8 cellular contexts compared by ENCODE assay signal in the genomic region with DNA sequence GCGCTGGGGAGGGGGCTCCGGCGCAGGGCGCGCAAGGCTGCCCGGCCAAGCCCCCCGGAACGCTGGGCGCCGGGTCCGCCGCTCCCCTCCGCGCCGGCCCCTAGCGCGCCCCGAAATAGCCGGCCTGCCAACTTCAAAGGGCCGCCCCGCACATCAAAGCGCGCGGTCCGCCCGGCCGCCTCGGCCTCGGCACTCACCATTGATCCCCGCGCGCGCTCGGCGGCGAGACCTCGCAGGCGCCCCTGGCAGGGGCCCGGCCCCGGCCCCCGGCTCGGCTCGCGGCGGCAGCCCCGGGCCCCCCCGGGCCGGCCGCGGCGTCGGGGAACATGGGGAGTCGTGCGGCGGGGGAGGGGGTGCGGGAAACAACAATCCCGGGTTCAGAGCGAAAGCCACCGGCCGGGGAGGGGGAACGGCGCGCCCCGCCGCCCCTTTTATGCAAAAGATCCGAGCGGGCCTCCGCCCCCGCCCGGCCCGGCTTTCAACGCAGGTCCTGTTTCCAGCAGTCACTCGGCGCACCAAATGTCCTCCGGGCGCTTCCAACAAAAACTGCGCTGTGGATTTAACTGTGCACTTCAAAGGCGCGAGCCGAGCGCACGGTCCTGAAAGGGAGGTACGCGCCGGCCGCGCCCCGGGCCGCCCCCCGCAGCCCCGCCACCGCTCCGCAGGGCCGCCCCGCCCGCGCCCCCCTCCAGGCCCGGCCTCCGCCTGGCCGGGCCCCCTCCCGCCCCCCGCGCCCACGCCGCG. TPM values are rescaled to one million over a fixed set of nuclear protein-coding genes. Genes with fewer than 3 reads are reported as not detected.
DNase-seq lines count a peak whose midpoint lies in the region; ATAC-seq and TF ChIP-seq lines count a peak whose summit lies in the region.

No MANE protein-coding gene starts in this region.

- H3K9me3 ChIP-seq in gastroesophageal sphincter = no peaks in the 10 kb centered on the region
- H3K9me3 ChIP-seq in neuronal stem cell (replicated peaks in 1 of 2; ENCODE audit: control insufficient read depth in 2 of 2, insufficient read depth in 1 of 2, low read depth in 1 of 2, low read length in 2 of 2) = no peaks in the 10 kb centered on the region
- no peaks in the 10 kb centered on the region for H3K9me3 ChIP-seq in stomach

- H4K91ac ChIP-seq in neuronal stem cell (ENCODE audit: low read depth, low read length, poor library complexity) = no peak overlapping the region

- no peak overlapping the region for H4K8ac ChIP-seq in neuronal stem cell (ENCODE audit: low read depth, low read length)

- no peak overlapping the region for H3K4me3 Mint-ChIP-seq in activated naive CD4-positive, alpha-beta T cell treated with anti-CD3 and anti-CD28 coated beads, Interleukin-2, amount 10 ng/mL, durations not matched to agents 7 days and 5 days

- no CpG with 5 or more reads among the region's 106 CpGs for WGBS in gastroesophageal sphincter (ENCODE audit: low coverage in 1 of 2), 2 donors
- no CpG with 5 or more reads among the region's 106 CpGs for WGBS in neuronal stem cell (ENCODE audit: extremely low coverage in 2 of 2, insufficient read length in 2 of 2, insufficient replicate concordance in 1 of 2), 2 donors
- WGBS in stomach, 5 donors = 0 to 1% (median 1%) methylated on average over 19 to 106 of the region's 106 CpGs

- H3K14ac ChIP-seq in neuronal stem cell (ENCODE audit: low read length) = no peak overlapping the region

- peak overlapping the region; percentile 66 for H3K9ac ChIP-seq in neuronal stem cell (ENCODE audit: low read depth, low read length, poor library complexity)

- peak overlapping the region; percentile 94 for H3K18ac ChIP-seq in neuronal stem cell (ENCODE audit: low read length)

- intact Hi-C loops in stomach (cut with DNase I; ENCODE audit: low total_unique reads) = no loop called here

- peak overlapping the region; percentile 86 for H2BK15ac ChIP-seq in neuronal stem cell (ENCODE audit: low read length)

- peak overlapping the region; percentile 75 for H2BK12ac ChIP-seq in neuronal stem cell (ENCODE audit: low read length)

- peak; percentile 88 for DNase-seq in ACHN
- DNase-seq in Jurkat, Clone E6-1 (ENCODE audit: low read depth, low spot score) = peak; percentile 84
- peak; percentile 12 for DNase-seq in SHP77 treated with DMSO at 0.1 percent for 48 hours (lab: John Stamatoyannopoulos, UW)
- DNase-seq in activated naive CD4-positive, alpha-beta T cell treated with anti-CD3 and anti-CD28 coated beads, Interleukin-2, amount 10 ng/mL, durations not matched to agents 7 days and 5 days = peak; percentile 90
- peak; percentile 90 for DNase-seq in neuronal stem cell (ENCODE audit: low spot score)
- peak; percentile 92 for DNase-seq in stomach

- H3K36me3 Mint-ChIP-seq in activated naive CD4-positive, alpha-beta T cell treated with anti-CD3 and anti-CD28 coated beads, Interleukin-2, amount 10 ng/mL, durations not matched to agents 7 days and 5 days = peaks cover 5% of the 10 kb centered on the region

- H3K4me2 ChIP-seq in neuronal stem cell (ENCODE audit: insufficient read depth, low read length, poor library complexity, severe bottlenecking) = peak overlapping the region; percentile 75

- H2BK120ac ChIP-seq in neuronal stem cell (ENCODE audit: low read depth, low read length) = peak overlapping the region; percentile 27

- ATAC-seq in GM19351 (IDR thresholded peaks at IDR 0.05; ENCODE audit: unreplicated experiment) (peak; percentile 28), gastroesophageal sphincter (peak; percentile 78)

- H3K4me1 ChIP-seq in gastroesophageal sphincter (peaks cover 0 to 22% (median 13%) of the 10 kb centered on the region in 3 donors), neuronal stem cell (ENCODE audit: control insufficient read depth in 2 of 2, insufficient read depth in 1 of 2, low read depth in 1 of 2, low read length in 2 of 2) (peaks cover 20 to 40% of the 10 kb centered on the region in 2 donors), stomach (peaks cover 18 to 31% (median 26%) of the 10 kb centered on the region in 4 donors)

- H3K27ac Mint-ChIP-seq in activated naive CD4-positive, alpha-beta T cell treated with anti-CD3 and anti-CD28 coated beads, Interleukin-2, amount 10 ng/mL, durations not matched to agents 7 days and 5 days = peak overlapping the region; percentile 87

- H3K36me3 ChIP-seq in gastroesophageal sphincter (peaks cover 0 to 8% of the 10 kb centered on the region in 2 donors), neuronal stem cell (replicated peaks in 1 of 2; ENCODE audit: control insufficient read depth in 2 of 2, insufficient read depth in 2 of 2, low read length in 2 of 2) (peaks cover 0 to 5% of the 10 kb centered on the region in 2 donors), stomach (no peaks in the 10 kb centered on the region)

- H3K27me3 ChIP-seq in gastroesophageal sphincter (no peaks in the 10 kb centered on the region), neuronal stem cell (ENCODE audit: control insufficient read depth in 3 of 3, insufficient read depth in 3 of 3, low read depth in 1 of 3, low read length in 3 of 3) (peaks cover 0 to 10% (median 0%) of the 10 kb centered on the region in 3 experiments), stomach (peaks cover 0 to 25% (median 0%) of the 10 kb centered on the region in 3 donors)

- no peak overlapping the region for H3K4ac ChIP-seq in neuronal stem cell (ENCODE audit: low read length)

- H3K27ac ChIP-seq in gastroesophageal sphincter (peak overlapping the region in 1 of 4 donors; percentile 93), neuronal stem cell (replicated peaks; ENCODE audit: low read length) (peak overlapping the region; percentile 94), stomach (peak overlapping the region in 4 of 5 donors; percentile 92 to 95 (median 93))

- H3K9me3 Mint-ChIP-seq in activated naive CD4-positive, alpha-beta T cell treated with anti-CD3 and anti-CD28 coated beads, Interleukin-2, amount 10 ng/mL, durations not matched to agents 7 days and 5 days = no peaks in the 10 kb centered on the region

- H2BK5ac ChIP-seq in neuronal stem cell (ENCODE audit: low read length) = peak overlapping the region; percentile 99

- in situ Hi-C loops in ACHN (cut with HindIII; ENCODE audit: low pct_ligation_motif_present, low pct_unique_long_range_greater_than_20kb, low sequenced_read_pairs) = no loop called here

- H3K4me3 ChIP-seq in Jurkat, Clone E6-1 (ENCODE audit: low read length) = peak overlapping the region; percentile 60
- peak overlapping the region in 1 of 2 donors; percentile 63 for H3K4me3 ChIP-seq in gastroesophageal sphincter
- peak overlapping the region; percentile 61 to 86 for H3K4me3 ChIP-seq in neuronal stem cell (ENCODE audit: low read length in 2 of 2)
- peak overlapping the region in 2 of 4 donors; percentile 95 to 96 for H3K4me3 ChIP-seq in stomach

- TF ChIP-seq CTCF in gastroesophageal sphincter (IDR thresholded peaks at IDR 0.05) (no peak), stomach (IDR thresholded peaks at IDR 0.05) (no peak)

- peak; percentile 48 to 61 for TF ChIP-seq POLR2A in gastroesophageal sphincter (IDR thresholded peaks at IDR 0.05)
- TF ChIP-seq POLR2A in stomach (IDR thresholded peaks at IDR 0.05) = no peak

- peaks cover 22% of the 10 kb centered on the region for H3K27me3 Mint-ChIP-seq in activated naive CD4-positive, alpha-beta T cell treated with anti-CD3 and anti-CD28 coated beads, Interleukin-2, amount 10 ng/mL, durations not matched to agents 7 days and 5 days

- CTCF ChIA-PET in activated naive CD4-positive, alpha-beta T cell treated with anti-CD3 and anti-CD28 coated beads, Interleukin-2, amount 10 ng/mL, durations not matched to agents 7 days and 5 days (lab: Charles Lee) = no interaction called here

- H2AFZ ChIP-seq in neuronal stem cell (ENCODE audit: low read length) = peak overlapping the region; percentile 88

- TF ChIP-seq EP300 in gastroesophageal sphincter (IDR thresholded peaks at IDR 0.05) (no peak), stomach (IDR thresholded peaks at IDR 0.05) (no peak)

- peaks cover 37% of the 10 kb centered on the region for H3K4me1 Mint-ChIP-seq in activated naive CD4-positive, alpha-beta T cell treated with anti-CD3 and anti-CD28 coated beads, Interleukin-2, amount 10 ng/mL, durations not matched to agents 7 days and 5 days

- no peak overlapping the region for H3K23ac ChIP-seq in neuronal stem cell (ENCODE audit: low read depth, low read length, poor library complexity)

- H3K79me1 ChIP-seq in neuronal stem cell (ENCODE audit: low read depth, low read length) = peaks cover 6% of the 10 kb centered on the region

- H2AK5ac ChIP-seq in neuronal stem cell (ENCODE audit: low read depth, low read length) = no peak overlapping the region

RNA-seq across cellular contexts. Expression of a gene that starts 0.6 kb away (rescaled TPM):
- 2.5 TPM for polyA plus RNA-seq in Jurkat, Clone E6-1 (2012; ENCODE audit: insufficient read depth, insufficient read length)
- 10 to 100 TPM; 17.2 to 49.6 (median 40.5) TPM for total RNA-seq in gastroesophageal sphincter
- polyA plus RNA-seq in neuronal stem cell (2013, experiment 1 of 2) = 7.2 TPM
- polyA plus RNA-seq in neuronal stem cell (2013, experiment 2 of 2) = 7.1 TPM
- total RNA-seq in stomach = 10 to 100 TPM in 4 of 5 donors, 1 to 10 TPM in 1; 4.1 to 46.9 (median 25.3) TPM
- polyA plus RNA-seq in stomach = 1 to 10 TPM; 2.7 to 3.3 (median 3.2) TPM

Comparison
In these comparisons a context has a peak if more than half of its experiments do, and no peak if none do; other contexts are left out.
1. DNase-seq: peak in every context shown above with its lines; median percentile 92 in stomach; 90 in activated naive CD4-positive, alpha-beta T cell treated with anti-CD3 and anti-CD28 coated beads, Interleukin-2, amount 10 ng/mL, durations not matched to agents 7 days and 5 days; 90 in neuronal stem cell; 88 in ACHN; 84 in Jurkat, Clone E6-1; 12 in SHP77 treated with DMSO at 0.1 percent for 48 hours.
2. POLR2A ChIP-seq: peak in gastroesophageal sphincter (2 of 2); none in stomach (0 of 4).